ENCODE assay signal across 8 cellular contexts in the genomic region with DNA sequence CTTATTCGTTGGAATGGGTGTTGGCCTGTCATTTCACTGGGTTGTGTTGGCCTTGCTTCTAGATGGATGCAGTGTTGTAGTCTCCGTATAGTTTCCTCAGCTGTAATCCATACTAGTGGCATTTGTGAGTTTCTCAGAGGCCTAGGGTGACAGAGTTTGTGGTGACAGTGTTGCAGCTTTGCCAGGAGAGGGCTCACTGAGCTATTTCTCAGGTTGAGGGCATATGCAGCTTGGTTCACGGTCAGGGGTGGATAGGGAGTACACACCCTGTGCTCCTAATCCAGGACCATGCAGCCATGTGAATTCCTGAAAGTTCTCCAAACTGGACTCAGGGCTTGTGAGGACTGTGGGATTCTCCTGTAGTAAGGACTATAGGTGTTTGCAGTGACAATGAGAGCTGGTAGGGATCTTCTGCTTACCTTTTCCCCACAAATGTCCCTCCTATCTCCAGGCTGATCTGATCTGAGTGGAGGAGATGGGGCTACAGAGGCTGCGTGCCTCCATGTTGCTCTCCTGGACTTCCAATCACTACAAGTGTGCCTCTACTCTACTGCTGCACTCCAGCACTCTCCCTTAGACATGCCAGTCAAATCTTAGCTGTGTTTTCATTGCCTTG.
DNase-seq lines count a peak whose midpoint lies in the region; ATAC-seq and TF ChIP-seq lines count a peak whose summit lies in the region.

No MANE protein-coding gene starts in this region.

- no peak overlapping the region for H3K4me2 ChIP-seq in OCI-LY3 (ENCODE audit: low read length)

- H2AFZ ChIP-seq in OCI-LY3 (ENCODE audit: low read depth, low read length) = peak overlapping the region; percentile 59; the same call in 1 of the 2 replicates

- no peak overlapping the region for H3K4me3 ChIP-seq in OCI-LY3 (ENCODE audit: low read length)
- H3K4me3 ChIP-seq in thyroid gland (replicated peaks in 1 of 3) = no peak overlapping the region

- DNase-seq in Ammon's horn (ENCODE audit: low spot score) = peak; percentile 23
- DNase-seq in fibroblast of gingiva (ENCODE audit: low read depth) = peak; percentile 17
- peak; percentile 6 to 13 for DNase-seq in thyroid gland
- DNase-seq in activated CD4-positive, CD25-positive, alpha-beta regulatory T cell treated with anti-CD3 and anti-CD28 coated beads, Interleukin-2, amount 50 U/mL, for 72 hours = no peak

- TF ChIP-seq CTCF in OCI-LY3 (IDR thresholded peaks at IDR 0.05; ENCODE audit: low read depth, low read length) (peak; percentile 58), thyroid gland (IDR thresholded peaks at IDR 0.05) (peak in 3 of 6 experiments; percentile 10 to 20 (median 14))

- WGBS in thyroid gland, 2 donors = 27 to 30% methylated on average over 4 of the region's 4 CpGs

- H3K4me1 ChIP-seq in OCI-LY3 (ENCODE audit: low read length) (no peaks in the 10 kb centered on the region), thyroid gland (no peaks in the 10 kb centered on the region)

- H3K36me3 ChIP-seq in OCI-LY3 (replicated peaks; ENCODE audit: low read depth, low read length) (no peaks in the 10 kb centered on the region), thyroid gland (no peaks in the 10 kb centered on the region)

- intact Hi-C loops in thyroid gland (cut with DNase I) = no loop called here

- ATAC-seq in GM18502 (IDR thresholded peaks at IDR 0.05; ENCODE audit: poor library complexity, unreplicated experiment) (peak; percentile 68), HG03432 (IDR thresholded peaks at IDR 0.05; ENCODE audit: unreplicated experiment) (peak; percentile 84), GM21423 (IDR thresholded peaks at IDR 0.05; ENCODE audit: unreplicated experiment) (no peak)

- H3K27ac ChIP-seq in OCI-LY3 (ENCODE audit: low read length) (no peak overlapping the region), thyroid gland (no peak overlapping the region)

- H3K9me3 ChIP-seq in OCI-LY3 (ENCODE audit: insufficient read depth, low read length) (no peaks in the 10 kb centered on the region), thyroid gland (no peaks in the 10 kb centered on the region)

- TF ChIP-seq POLR2A in thyroid gland (IDR thresholded peaks at IDR 0.05) = no peak

- H3K9ac ChIP-seq in OCI-LY3 (ENCODE audit: low read length) = no peak overlapping the region

- no peaks in the 10 kb centered on the region for H3K79me2 ChIP-seq in OCI-LY3 (ENCODE audit: low read length)

- H4K20me1 ChIP-seq in OCI-LY3 (ENCODE audit: insufficient read depth, low read length) = no peaks in the 10 kb centered on the region

- H3K27me3 ChIP-seq in OCI-LY3 (ENCODE audit: low read depth, low read length) (no peaks in the 10 kb centered on the region), thyroid gland (no peaks in the 10 kb centered on the region)
